ENCODE assay signal across 8 cellular contexts in the genomic region with DNA sequence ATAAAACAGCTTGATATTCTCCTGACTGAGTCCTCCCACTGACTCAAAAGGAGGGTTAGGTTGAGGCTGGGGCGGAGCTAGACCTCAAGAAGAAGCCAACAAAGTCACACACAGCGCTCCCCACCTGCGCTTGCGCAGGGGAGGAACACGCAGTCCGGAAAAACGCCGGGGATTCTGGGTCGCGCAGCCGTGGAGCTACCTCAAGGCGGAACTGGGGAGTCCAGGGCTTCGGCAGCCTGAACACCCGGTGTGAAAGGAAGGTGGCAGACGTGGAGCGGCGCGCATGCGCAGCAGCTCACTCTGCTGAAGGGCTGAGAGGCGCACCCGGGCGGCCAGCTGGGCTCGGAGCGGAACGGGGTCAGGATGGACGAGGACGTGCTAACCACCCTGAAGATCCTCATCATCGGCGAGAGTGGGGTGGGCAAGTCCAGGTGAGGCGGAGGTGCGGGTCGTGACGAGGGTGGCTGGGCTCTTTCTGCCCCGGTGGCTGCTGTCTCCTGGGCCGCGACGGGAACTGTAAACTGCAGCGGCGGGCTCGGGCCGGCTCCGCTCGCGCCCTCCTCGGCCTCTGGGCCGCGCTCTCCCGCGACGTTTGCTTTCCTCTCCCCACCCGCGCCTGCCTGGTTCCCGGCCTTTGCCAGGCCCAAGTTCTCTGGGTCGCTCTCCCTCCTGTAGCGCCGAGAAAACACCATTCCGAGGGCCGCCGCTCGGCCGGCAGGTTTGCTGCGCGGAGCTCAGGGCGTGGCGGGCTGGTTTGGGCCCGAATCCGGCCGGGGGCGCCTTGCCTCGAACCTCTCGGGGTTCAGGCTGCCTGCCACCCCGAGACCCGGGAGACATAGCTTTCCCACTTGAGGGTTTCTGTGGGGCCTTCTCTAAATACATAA. TPM values are rescaled to one million over a fixed set of nuclear protein-coding genes. Genes with fewer than 3 reads are reported as not detected.
DNase-seq lines count a peak whose midpoint lies in the region; ATAC-seq, FAIRE-seq and TF ChIP-seq lines count a peak whose summit lies in the region.

A gene (plus strand): TSS at position 298 of the 884 bp plus-strand sequence. CDS start 66 bp downstream, at position 364.

- peak; percentile 98 for ATAC-seq in GM21526 (IDR thresholded peaks at IDR 0.05; ENCODE audit: low FRiP score, unreplicated experiment)

- H2AFZ ChIP-seq in OCI-LY3 (ENCODE audit: low read depth, low read length) = peak within 1 kb of the TSS; percentile 97

- no peak for FAIRE-seq in D721Med (lab: Jason Lieb, UNC)

- H3K27ac Mint-ChIP-seq in endothelial cell (ENCODE audit: unreplicated experiment) = peak within 1 kb of the TSS; percentile 93
- H3K27ac Mint-ChIP-seq in mesothelial cell of epicardium = peak within 1 kb of the TSS; percentile 99

- H3K9ac ChIP-seq in OCI-LY3 (ENCODE audit: low read length) = peak within 1 kb of the TSS; percentile 72

- H3K9me3 Mint-ChIP-seq in endothelial cell (ENCODE audit: unreplicated experiment) (no peaks in the 10 kb centered on the region), mesothelial cell of epicardium (no peaks in the 10 kb centered on the region)

- peak within 1 kb of the TSS; percentile 99 for H3K4me3 Mint-ChIP-seq in endothelial cell (ENCODE audit: unreplicated experiment)
- peak within 1 kb of the TSS; percentile 98 for H3K4me3 Mint-ChIP-seq in mesothelial cell of epicardium

- DNase-seq in D721Med (ENCODE audit: insufficient read length, low spot score) (peak; percentile 51), HuH-7.5 (ENCODE audit: low spot score) (peak; percentile 73), endothelial cell (ENCODE audit: low spot score) (peak; percentile 93), mesothelial cell of epicardium (ENCODE audit: low spot score in 2 of 2, unreplicated experiment in 2 of 2) (peak; percentile 94 to 97)
- peak; percentile 97 for DNase-seq in activated CD8-positive, alpha-beta memory T cell treated with anti-CD3 and anti-CD28 coated beads, Interleukin-2, amount 50 U/mL, for 48 hours
- peak; percentile 97 to 98 for DNase-seq in stimulated activated CD8-positive, alpha-beta memory T cell treated with anti-CD3 and anti-CD28 coated beads, Interleukin-15, amount 100 ng/mL, for 48 hours (ENCODE audit: low read depth in 2 of 2)

- peak within 1 kb of the TSS; percentile 60 for H3K27ac ChIP-seq in OCI-LY3 (ENCODE audit: low read length)

- no peaks in the 10 kb centered on the region for H3K36me3 ChIP-seq in OCI-LY3 (replicated peaks; ENCODE audit: low read depth, low read length)

- peaks cover 2% of the 10 kb centered on the region for H3K27me3 Mint-ChIP-seq in endothelial cell (ENCODE audit: unreplicated experiment)
- peaks cover 11% of the 10 kb centered on the region for H3K27me3 Mint-ChIP-seq in mesothelial cell of epicardium (ENCODE audit: low read depth)

- peak within 1 kb of the TSS; percentile 90 for H3K4me2 ChIP-seq in OCI-LY3 (ENCODE audit: low read length)

- no peaks in the 10 kb centered on the region for H3K9me3 ChIP-seq in OCI-LY3 (ENCODE audit: insufficient read depth, low read length)

- peaks cover 16% of the 10 kb centered on the region for H4K20me1 ChIP-seq in OCI-LY3 (ENCODE audit: insufficient read depth, low read length)

- H3K4me3 ChIP-seq in OCI-LY3 (ENCODE audit: low read length) = peak within 1 kb of the TSS; percentile 91

- H3K4me1 Mint-ChIP-seq in endothelial cell (ENCODE audit: unreplicated experiment) = peaks cover 14% of the 10 kb centered on the region
- peaks cover 29% of the 10 kb centered on the region for H3K4me1 Mint-ChIP-seq in mesothelial cell of epicardium

- TF ChIP-seq CTCF in D721Med (IDR thresholded peaks at IDR 0.05; ENCODE audit: insufficient read depth, missing control alignments) (no peak), OCI-LY3 (IDR thresholded peaks at IDR 0.05; ENCODE audit: low read depth, low read length) (no peak), endothelial cell (IDR thresholded peaks at IDR 0.05; ENCODE audit: unreplicated experiment) (no peak), mesothelial cell of epicardium (IDR thresholded peaks at IDR 0.05; ENCODE audit: unreplicated experiment) (no peak)

- H3K36me3 Mint-ChIP-seq in endothelial cell (ENCODE audit: low read depth, unreplicated experiment) (no peaks in the 10 kb centered on the region), mesothelial cell of epicardium (no peaks in the 10 kb centered on the region)

- peaks cover 51% of the 10 kb centered on the region for H3K79me2 ChIP-seq in OCI-LY3 (ENCODE audit: low read length)

- peaks cover 8% of the 10 kb centered on the region for H3K4me1 ChIP-seq in OCI-LY3 (ENCODE audit: low read length)

- H3K27me3 ChIP-seq in OCI-LY3 (ENCODE audit: low read depth, low read length) = no peaks in the 10 kb centered on the region

RNA-seq across cellular contexts. Expression of the gene that starts here (rescaled TPM):
- total RNA-seq in endothelial cell (ENCODE audit: unreplicated experiment) = 112 TPM
- total RNA-seq in mesothelial cell of epicardium = 88.4 to 93.7 TPM (median 91.9 TPM) in 3 replicates

Comparison
In these comparisons a context has a peak if more than half of its experiments do, and no peak if none do; other contexts are left out.
1. Peak in every context shown above with its lines: DNase-seq, ATAC-seq, H3K4me3 ChIP-seq and H3K27ac ChIP-seq.